ENCODE assay signal across 11 cellular contexts in the genomic region with DNA sequence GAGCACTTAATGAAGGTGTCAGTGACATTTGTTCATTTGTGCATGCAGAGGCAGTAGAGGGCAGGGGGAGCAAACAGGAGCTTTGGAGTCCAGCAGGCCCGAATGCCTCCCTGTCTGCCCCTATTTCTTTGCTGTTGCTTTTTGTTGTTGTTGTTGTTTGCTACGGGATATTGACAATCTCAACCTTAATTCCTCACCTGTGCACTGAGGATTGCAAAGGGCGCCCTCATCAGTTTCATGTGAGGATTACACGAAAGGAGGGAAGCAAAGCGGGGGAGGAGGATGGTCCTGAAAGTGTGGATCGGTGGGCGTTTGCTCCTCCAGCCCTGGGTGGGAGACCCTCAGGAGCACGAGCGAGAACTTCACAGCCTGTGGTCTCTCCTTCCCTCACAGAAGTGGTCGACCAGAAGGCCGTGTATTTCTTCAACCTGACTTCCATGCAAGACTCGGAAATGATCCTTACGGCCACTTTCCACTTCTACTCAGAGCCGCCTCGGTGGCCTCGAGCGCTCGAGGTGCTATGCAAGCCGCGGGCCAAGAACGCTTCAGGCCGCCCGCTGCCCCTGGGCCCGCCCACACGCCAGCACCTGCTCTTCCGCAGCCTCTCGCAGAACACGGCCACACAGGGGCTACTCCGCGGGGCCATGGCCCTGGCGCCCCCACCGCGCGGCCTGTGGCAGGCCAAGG.
DNase-seq lines count a peak whose midpoint lies in the region; ATAC-seq and TF ChIP-seq lines count a peak whose summit lies in the region.
"Had no signal": no experiment of that assay in that cellular context is flagged by ENCODE, and none has a peak within 500 bp of the region (broad histone marks: within the 10 kb centered on the region; RNA-seq: fewer than 3 reads in every experiment).

No MANE protein-coding gene starts in this region.

- peak; percentile 28 for TF ChIP-seq CTCF in AG09319 (IDR thresholded peaks at IDR 0.05; ENCODE audit: low read depth, low read length)
- peak; percentile 10 for TF ChIP-seq CTCF in GM10248 (IDR thresholded peaks at IDR 0.05; ENCODE audit: control extremely low read depth, extremely low read depth, low read depth, missing control alignments)
- peak; percentile 71 for TF ChIP-seq CTCF in WERI-Rb-1 (IDR thresholded peaks at IDR 0.05; ENCODE audit: low read depth, low read length)

- no peaks in the 10 kb centered on the region for H3K9me3 ChIP-seq in WERI-Rb-1 (ENCODE audit: severe bottlenecking)
- H3K9me3 ChIP-seq: vagina had no signal

- CTCF ChIA-PET in GM10248 (lab: Yijun Ruan, JAX), result interaction anchor here (1.0 to 7.0 kb wide), 3 partner anchors 12 to 284 kb away, joined by 4 to 125 read pairs (median 68); no protein-coding TSS in a partner anchor

- POLR2A ChIA-PET in GM10248 (lab: Yijun Ruan, JAX), result no interaction called here

- H3K4me3 ChIP-seq in WERI-Rb-1 (ENCODE audit: low read depth, low read length), result no peak overlapping the region
- H3K4me3 ChIP-seq: vagina had no signal

- DNase-seq in AG09319 (ENCODE audit: extremely low read depth, low read depth) (no peak), GM10248 (ENCODE audit: extremely low spot score) (no peak), WERI-Rb-1 (peak; percentile 32), iris pigment epithelial cell (ENCODE audit: low read depth) (peak; percentile 7), HK-2 (ENCODE audit: unreplicated experiment) (no peak), retina (no peak)
- DNase-seq: foreskin fibroblast, NCI-H345 had no signal

- H3K27ac ChIP-seq in WERI-Rb-1, result no peak overlapping the region
- H3K27ac ChIP-seq: vagina had no signal

- ATAC-seq in GM18502 (IDR thresholded peaks at IDR 0.05; ENCODE audit: poor library complexity, unreplicated experiment), result no peak
- no peak for ATAC-seq in HG02852 (IDR thresholded peaks at IDR 0.05; ENCODE audit: unreplicated experiment)

- H3K36me3 ChIP-seq in WERI-Rb-1, result no peaks in the 10 kb centered on the region
- H3K36me3 ChIP-seq: vagina had no signal

- H3K27me3 ChIP-seq in WERI-Rb-1 (ENCODE audit: insufficient read depth, low read depth, severe bottlenecking), result no peaks in the 10 kb centered on the region
- H3K27me3 ChIP-seq: vagina had no signal

Comparison
In these comparisons a context has a peak if more than half of its experiments do, and no peak if none do; other contexts are left out.
1. DNase-seq: peak in WERI-Rb-1 (single experiment) and iris pigment epithelial cell (single experiment); none in AG09319 (single experiment), GM10248 (single experiment), HK-2 (single experiment) and retina (single experiment).
2. CTCF ChIP-seq: peak in every context shown above with its lines; median percentile 71 in WERI-Rb-1; 28 in AG09319; 10 in GM10248.